14 cellular contexts compared by ENCODE assay signal in genomic region chr17:2591040-2591640, GRCh38. TPM values are rescaled to one million over a fixed set of nuclear protein-coding genes. Genes with fewer than 3 reads are reported as not detected.
DNase-seq lines count a peak whose midpoint lies in the region; ATAC-seq and TF ChIP-seq lines count a peak whose summit lies in the region.
"Had no signal": no experiment of that assay in that cellular context is flagged by ENCODE, and none has a peak within 500 bp of the region (broad histone marks: within the 10 kb centered on the region; RNA-seq: fewer than 3 reads in every experiment).

No MANE protein-coding gene starts in this region.

- H3K4ac ChIP-seq in neuronal stem cell (ENCODE audit: low read length), result no peak overlapping the region

- H3K4me3 Mint-ChIP-seq in type B pancreatic cell, result no peak overlapping the region
- H3K4me3 Mint-ChIP-seq: B cell, GM23338 had no signal

- H3K4me2 ChIP-seq in neuronal stem cell (ENCODE audit: insufficient read depth, low read length, poor library complexity, severe bottlenecking), result no peak overlapping the region
- H3K4me2 ChIP-seq: GM23338 had no signal

- H3K18ac ChIP-seq in neuronal stem cell (ENCODE audit: low read length), result no peak overlapping the region

- no peaks in the 10 kb centered on the region for H3K36me3 ChIP-seq in neuronal stem cell (replicated peaks in 1 of 2; ENCODE audit: control insufficient read depth in 2 of 2, insufficient read depth in 2 of 2, low read length in 2 of 2)
- no peaks in the 10 kb centered on the region for H3K36me3 ChIP-seq in lower lobe of right lung
- H3K36me3 ChIP-seq: BLaER1 treated with 17β-estradiol and CSF1 and Interleukin-3, amounts not matched to agents 10 nM and 100 nM had no signal

- H3K9ac ChIP-seq in neuronal stem cell (ENCODE audit: low read depth, low read length, poor library complexity), result no peak overlapping the region
- H3K9ac ChIP-seq: BLaER1 treated with 17β-estradiol and CSF1 and Interleukin-3, amounts not matched to agents 10 nM and 100 nM had no signal

- H2AK5ac ChIP-seq in neuronal stem cell (ENCODE audit: low read depth, low read length), result peak overlapping the region; percentile 19

- H2BK120ac ChIP-seq in neuronal stem cell (ENCODE audit: low read depth, low read length), result no peak overlapping the region

- H3K27ac Mint-ChIP-seq in type B pancreatic cell, result no peak overlapping the region
- H3K27ac Mint-ChIP-seq: B cell; CD4-positive, CD25-positive, alpha-beta regulatory T cell; GM23338 had no signal

- TF ChIP-seq CTCF in type B pancreatic cell (conservative IDR thresholded peaks at IDR 0.05) (no peak), lower lobe of right lung (IDR thresholded peaks at IDR 0.05) (no peak)

- no peak overlapping the region for H3K4me3 ChIP-seq in neuronal stem cell (ENCODE audit: low read length in 2 of 2)
- H3K4me3 ChIP-seq in lower lobe of right lung, result no peak overlapping the region
- H3K4me3 ChIP-seq: BLaER1 treated with 17β-estradiol and CSF1 and Interleukin-3, amounts not matched to agents 10 nM and 100 nM; GM23338 had no signal

- intact Hi-C loops in lower lobe of right lung (cut with DNase I), result no loop called here

- H3K9me3 ChIP-seq in neuronal stem cell (replicated peaks in 1 of 2; ENCODE audit: control insufficient read depth in 2 of 2, insufficient read depth in 1 of 2, low read depth in 1 of 2, low read length in 2 of 2), result no peaks in the 10 kb centered on the region
- H3K9me3 ChIP-seq in lower lobe of right lung, result no peaks in the 10 kb centered on the region
- H3K9me3 ChIP-seq: BLaER1 treated with 17β-estradiol and CSF1 and Interleukin-3, amounts not matched to agents 10 nM and 100 nM; Caco-2 had no signal

- no peak for ATAC-seq in lower lobe of right lung
- ATAC-seq: GM23338, HCT116 had no signal

- H3K4me1 ChIP-seq in neuronal stem cell (ENCODE audit: control insufficient read depth in 2 of 2, insufficient read depth in 1 of 2, low read depth in 1 of 2, low read length in 2 of 2) (peaks cover 0 to 1% of the 10 kb centered on the region in 2 donors), lower lobe of right lung (peaks cover 21% of the 10 kb centered on the region)

- H4K8ac ChIP-seq in neuronal stem cell (ENCODE audit: low read depth, low read length), result no peak overlapping the region

- H2BK15ac ChIP-seq in neuronal stem cell (ENCODE audit: low read length), result no peak overlapping the region

- no peaks in the 10 kb centered on the region for H3K27me3 Mint-ChIP-seq in type B pancreatic cell
- H3K27me3 Mint-ChIP-seq: B cell; CD4-positive, CD25-positive, alpha-beta regulatory T cell had no signal

- no peak overlapping the region for H2BK12ac ChIP-seq in neuronal stem cell (ENCODE audit: low read length)

- in situ Hi-C loops in SK-MEL-5 (cut with HindIII; ENCODE audit: low pct_unique_long_range_greater_than_20kb, low sequenced_read_pairs), result no loop called here

- peak; percentile 45 for DNase-seq in ELF-1 (ENCODE audit: low read depth, low spot score)
- DNase-seq in SK-MEL-5 (ENCODE audit: low read depth, low spot score), result peak; percentile 71
- DNase-seq in neuronal stem cell (ENCODE audit: low spot score), result no peak
- DNase-seq in type B pancreatic cell (ENCODE audit: extremely low spot score, unreplicated experiment), result peak; percentile 34
- no peak for DNase-seq in CD1c-positive myeloid dendritic cell (ENCODE audit: extremely low spot score)
- DNase-seq in lower lobe of right lung, result no peak
- no peak for DNase-seq in cerebellar nuclear complex (lab: John Stamatoyannopoulos, UW)
- DNase-seq: Caco-2; CD4-positive, CD25-positive, alpha-beta regulatory T cell; GF-D8 had no signal

- H3K4me1 Mint-ChIP-seq in type B pancreatic cell (ENCODE audit: unreplicated experiment), result peaks cover 7% of the 10 kb centered on the region

- H3K36me3 Mint-ChIP-seq in type B pancreatic cell, result no peaks in the 10 kb centered on the region
- H3K36me3 Mint-ChIP-seq: CD4-positive, CD25-positive, alpha-beta regulatory T cell had no signal

- H3K79me1 ChIP-seq in neuronal stem cell (ENCODE audit: low read depth, low read length), result peaks cover 4% of the 10 kb centered on the region

- H2AFZ ChIP-seq in neuronal stem cell (ENCODE audit: low read length), result no peak overlapping the region
- H2AFZ ChIP-seq: GM23338 had no signal

- H3K14ac ChIP-seq in neuronal stem cell (ENCODE audit: low read length), result no peak overlapping the region

- no peak overlapping the region for H3K27ac ChIP-seq in neuronal stem cell (replicated peaks; ENCODE audit: low read length)
- H3K27ac ChIP-seq in lower lobe of right lung, result no peak overlapping the region
- H3K27ac ChIP-seq: BLaER1 treated with 17β-estradiol and CSF1 and Interleukin-3, amounts not matched to agents 10 nM and 100 nM had no signal

- H3K9me3 Mint-ChIP-seq in type B pancreatic cell, result no peaks in the 10 kb centered on the region
- H3K9me3 Mint-ChIP-seq: GM23338 had no signal

- no CpG with 5 or more reads among the region's 16 CpGs for WGBS in neuronal stem cell (ENCODE audit: extremely low coverage in 2 of 2, insufficient read length in 2 of 2, insufficient replicate concordance in 1 of 2), 2 donors

- H3K23ac ChIP-seq in neuronal stem cell (ENCODE audit: low read depth, low read length, poor library complexity), result no peak overlapping the region

- H2BK5ac ChIP-seq in neuronal stem cell (ENCODE audit: low read length), result no peak overlapping the region

- H4K91ac ChIP-seq in neuronal stem cell (ENCODE audit: low read depth, low read length, poor library complexity), result no peak overlapping the region

- H3K27me3 ChIP-seq in neuronal stem cell (ENCODE audit: control insufficient read depth in 3 of 3, insufficient read depth in 3 of 3, low read depth in 1 of 3, low read length in 3 of 3), result no peaks in the 10 kb centered on the region
- H3K27me3 ChIP-seq in lower lobe of right lung (ENCODE audit: low read depth), result no peaks in the 10 kb centered on the region
- H3K27me3 ChIP-seq: BLaER1 treated with 17β-estradiol and CSF1 and Interleukin-3, amounts not matched to agents 10 nM and 100 nM had no signal

RNA-seq across cellular contexts. Expression of gene PAFAH1B1, which starts 2.3 kb away (rescaled TPM):
- 110 and 114 TPM in 2 replicates for total RNA-seq in SK-MEL-5 (2014; rRNA removed; shearing (Covaris generic))
- polyA plus RNA-seq in SK-MEL-5 (2015; cell fraction: cytosol; rRNA removed), result 66.4 and 87.6 TPM in 2 replicates
- polyA plus RNA-seq in SK-MEL-5 (2015; cell fraction: nucleus; rRNA removed), result 58.5 and 67.0 TPM in 2 replicates
- polyA plus RNA-seq in neuronal stem cell (2013, experiment 1 of 2), result 73.5 TPM
- 72.8 TPM for polyA plus RNA-seq in neuronal stem cell (2013, experiment 2 of 2)
- 120 and 126 TPM in 2 replicates for total RNA-seq in type B pancreatic cell (ENCODE audit: low replicate concordance)
- total RNA-seq in lower lobe of right lung, result 129 TPM

Comparison
In these comparisons a context has a peak if more than half of its experiments do, and no peak if none do; other contexts are left out.
1. DNase-seq: peak in ELF-1 (single experiment), SK-MEL-5 (single experiment) and type B pancreatic cell (single experiment); none in neuronal stem cell (single experiment), CD1c-positive myeloid dendritic cell (single experiment), lower lobe of right lung (single experiment) and cerebellar nuclear complex (0 of 2).